Comparison of ENCODE assay signal across 1 cellular context in genomic region chr20:1325173-1326030, GRCh38.
TF ChIP-seq lines count a peak whose summit lies in the region.

No MANE protein-coding gene starts in this region.

TF ChIP-seq in HepG2, 621 proteins besides CTCF, POLR2A, EP300 and RAD21 (continued from another document and continues in another):
- TF ChIP-seq THAP9 (CRISPR knock-in tag; IDR thresholded peaks at IDR 0.05; ENCODE audit: borderline replicate concordance) (peak; percentile 94), ZNF18 (CRISPR knock-in tag; IDR thresholded peaks at IDR 0.05; ENCODE audit: insufficient replicate concordance) (peak; percentile 68), ZNF12 (CRISPR knock-in tag; IDR thresholded peaks at IDR 0.05) (peak; percentile 66; the same call in 1 of the 2 replicates), ZNF674 (CRISPR knock-in tag; IDR thresholded peaks at IDR 0.05; ENCODE audit: low read depth) (peak; percentile 88), ZNF20 (CRISPR knock-in tag; IDR thresholded peaks at IDR 0.05) (no peak), ZNF160 (CRISPR knock-in tag; IDR thresholded peaks at IDR 0.05) (peak; percentile 54; the same call in 1 of the 2 replicates), MTA3 (CRISPR knock-in tag; IDR thresholded peaks at IDR 0.05) (no peak), ZBTB7B (CRISPR knock-in tag; IDR thresholded peaks at IDR 0.05) (peak; percentile 84; the same call in 1 of the 2 replicates), BRD4 (CRISPR knock-in tag; IDR thresholded peaks at IDR 0.05) (peak; percentile 90), NPAS2 (CRISPR knock-in tag; IDR thresholded peaks at IDR 0.05; ENCODE audit: borderline replicate concordance) (no peak), FOSL2 (CRISPR knock-in tag; IDR thresholded peaks at IDR 0.05) (peak; percentile 47; the same call in 1 of the 2 replicates), NFATC3 (CRISPR knock-in tag; IDR thresholded peaks at IDR 0.05) (peak; percentile 87; the same call in 1 of the 2 replicates), ZNF878 (CRISPR knock-in tag; IDR thresholded peaks at IDR 0.05) (no peak), ZFP37 (CRISPR knock-in tag; IDR thresholded peaks at IDR 0.05; ENCODE audit: borderline replicate concordance) (peak; percentile 72; the same call in 1 of the 2 replicates), TCF7 (IDR thresholded peaks at IDR 0.05; ENCODE audit: low read depth) (no peak), ZFYVE20 (CRISPR knock-in tag; IDR thresholded peaks at IDR 0.05; ENCODE audit: borderline replicate concordance, low read depth) (no peak), ZNF138 (CRISPR knock-in tag; IDR thresholded peaks at IDR 0.05; ENCODE audit: low read depth) (peak; percentile 43; the same call in 1 of the 2 replicates), ZNF296 (CRISPR knock-in tag; conservative IDR thresholded peaks at IDR 0.05) (peak; percentile 75; the same call in 1 of the 2 replicates), ZC3H4 (CRISPR knock-in tag; IDR thresholded peaks at IDR 0.05; ENCODE audit: borderline replicate concordance) (peak; percentile 46; the same call in 1 of the 2 replicates), CREB1 (IDR thresholded peaks at IDR 0.05) (peak; percentile 100), CREB1 (CRISPR knock-in tag; IDR thresholded peaks at IDR 0.05) (peak; percentile 94), REPIN1 (CRISPR knock-in tag; IDR thresholded peaks at IDR 0.05; ENCODE audit: borderline replicate concordance, low read depth) (peak; percentile 60; the same call in 1 of the 2 replicates), RFXANK (CRISPR knock-in tag; IDR thresholded peaks at IDR 0.05) (no peak; the same call in 1 of the 2 replicates), ZNF747 (CRISPR knock-in tag; IDR thresholded peaks at IDR 0.05; ENCODE audit: borderline replicate concordance) (peak; percentile 31; the same call in 1 of the 2 replicates), ZFAT (CRISPR knock-in tag; conservative IDR thresholded peaks at IDR 0.05) (peak; percentile 45; the same call in 1 of the 2 replicates), ZNF724P (CRISPR knock-in tag; IDR thresholded peaks at IDR 0.05; ENCODE audit: borderline replicate concordance) (peak; percentile 81; the same call in 1 of the 2 replicates), TAF15 (IDR thresholded peaks at IDR 0.05; ENCODE audit: low read depth, low read length, poor library complexity, severe bottlenecking) (peak; percentile 75), ZNF652 (CRISPR knock-in tag; IDR thresholded peaks at IDR 0.05; ENCODE audit: borderline replicate concordance, low read depth) (peak; percentile 57), ZBTB4 (CRISPR knock-in tag; IDR thresholded peaks at IDR 0.05; ENCODE audit: borderline replicate concordance) (peak; percentile 94; the same call in 1 of the 2 replicates), IRF2 (CRISPR knock-in tag; IDR thresholded peaks at IDR 0.05) (peak; percentile 89), ZSCAN30 (CRISPR knock-in tag; IDR thresholded peaks at IDR 0.05) (no peak), TFDP1 (CRISPR knock-in tag; IDR thresholded peaks at IDR 0.05; ENCODE audit: borderline replicate concordance) (peak; percentile 78; the same call in 1 of the 2 replicates), MXD3 (CRISPR knock-in tag; IDR thresholded peaks at IDR 0.05) (peak; percentile 90), SETDB1 (CRISPR knock-in tag; IDR thresholded peaks at IDR 0.05; ENCODE audit: borderline replicate concordance) (peak; percentile 74; the same call in 1 of the 2 replicates), SNAPC5 (CRISPR knock-in tag; IDR thresholded peaks at IDR 0.05; ENCODE audit: borderline replicate concordance) (no peak), ZNF7 (CRISPR knock-in tag; IDR thresholded peaks at IDR 0.05) (0 out of 2 replicates have a peak, but pooled peaks have one; percentile 5), ZNF720 (CRISPR knock-in tag; IDR thresholded peaks at IDR 0.05) (peak; percentile 84; the same call in 1 of the 2 replicates), RAD51 (IDR thresholded peaks at IDR 0.05; ENCODE audit: borderline replicate concordance) (no peak), ZNF570 (CRISPR knock-in tag; IDR thresholded peaks at IDR 0.05; ENCODE audit: borderline replicate concordance) (no peak), TIGD3 (CRISPR knock-in tag; IDR thresholded peaks at IDR 0.05; ENCODE audit: borderline replicate concordance) (peak; percentile 95), MTERF4 (CRISPR knock-in tag; IDR thresholded peaks at IDR 0.05) (peak; percentile 61; the same call in 1 of the 2 replicates), SMAD3 (CRISPR knock-in tag; IDR thresholded peaks at IDR 0.05) (peak; percentile 91), RNF219 (CRISPR knock-in tag; IDR thresholded peaks at IDR 0.05) (no peak), ZNF629 (CRISPR knock-in tag; conservative IDR thresholded peaks at IDR 0.05) (peak; percentile 23; the same call in 1 of the 2 replicates), ATF7-NPFF (CRISPR knock-in tag; IDR thresholded peaks at IDR 0.05; ENCODE audit: low read depth) (peak; percentile 11; the same call in 1 of the 2 replicates), ZNF572 (CRISPR knock-in tag; IDR thresholded peaks at IDR 0.05) (peak; percentile 91; the same call in 1 of the 2 replicates), NR2F2 (IDR thresholded peaks at IDR 0.05; ENCODE audit: borderline replicate concordance, low read depth) (no peak; the same call in 1 of the 2 replicates), MYPOP (CRISPR knock-in tag; IDR thresholded peaks at IDR 0.05) (peak; percentile 12; the same call in 1 of the 2 replicates), ZNF484 (CRISPR knock-in tag; IDR thresholded peaks at IDR 0.05; ENCODE audit: borderline replicate concordance, low read depth) (no peak), KAT7 (CRISPR knock-in tag; IDR thresholded peaks at IDR 0.05; ENCODE audit: borderline replicate concordance) (peak; percentile 58), HDAC2 (CRISPR knock-in tag; IDR thresholded peaks at IDR 0.05) (peak; percentile 69), GFI1 (CRISPR knock-in tag; IDR thresholded peaks at IDR 0.05; ENCODE audit: borderline replicate concordance) (no peak; the same call in 1 of the 2 replicates)
